In the genomic region with DNA sequence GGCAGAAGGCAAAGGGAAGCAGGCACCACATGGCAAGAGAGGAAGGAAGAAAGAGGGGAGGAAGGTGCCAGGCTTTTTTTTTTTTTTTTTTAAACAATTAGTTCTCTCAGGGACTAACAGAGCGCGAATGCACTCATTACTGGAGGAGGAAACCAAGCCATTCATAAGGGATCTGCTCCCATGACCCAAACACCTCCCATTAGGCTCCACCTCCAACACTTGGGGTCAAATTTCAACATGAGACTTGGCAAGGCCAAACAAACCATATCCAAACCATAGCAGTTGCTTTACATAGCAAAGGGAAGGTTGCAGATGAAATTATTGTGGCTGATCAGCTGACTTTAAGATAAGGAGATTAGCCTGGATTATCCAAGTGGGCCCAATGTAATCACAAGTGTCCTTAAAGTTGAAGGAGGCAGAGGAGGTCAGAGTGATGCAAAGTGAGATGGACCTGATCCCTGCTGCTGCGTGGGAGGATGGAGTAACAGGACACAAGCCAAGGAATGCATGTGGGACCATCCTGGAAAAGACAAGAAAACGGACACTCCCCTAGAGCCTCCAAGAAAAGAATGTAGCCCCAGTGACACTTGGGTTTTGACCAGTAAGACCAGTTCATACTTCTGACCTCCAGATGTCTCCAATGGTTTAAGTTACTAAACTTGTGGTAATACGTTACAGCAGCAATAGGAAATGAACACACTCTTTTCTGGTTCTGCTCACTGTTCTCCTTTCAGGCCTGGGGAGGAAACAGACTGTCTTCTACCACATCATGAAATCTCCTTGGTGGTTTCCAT, we compare ENCODE assay signal across 14 cellular contexts.
A peak's percentile ranks its signal among the peaks of the same experiment; 100 is the strongest.
DNase-seq lines count a peak whose midpoint lies in the region; ATAC-seq and TF ChIP-seq lines count a peak whose summit lies in the region.
"Had no signal": no experiment of that assay in that cellular context is flagged by ENCODE, and none has a peak within 500 bp of the region (broad histone marks: within the 10 kb centered on the region; RNA-seq: fewer than 3 reads in every experiment).

No MANE protein-coding gene starts in this region.

- H3K36me3 Mint-ChIP-seq in dendritic cell treated with granulocyte-macrophage colony-stimulating factor and Interleukin-4, amounts not matched to agents 40 ng/mL and 50 ng/mL, for 4 days (ENCODE audit: low read depth): peaks cover 58% of the 10 kb centered on the region
- H3K36me3 Mint-ChIP-seq in CD4-positive, alpha-beta T cell (ENCODE audit: low read depth): peaks cover 77% of the 10 kb centered on the region

- no peaks in the 10 kb centered on the region for H3K9me3 ChIP-seq in neutrophil
- no peaks in the 10 kb centered on the region for H3K9me3 ChIP-seq in CD4-positive, alpha-beta T cell (ENCODE audit: control insufficient read depth, low read length)

- intact Hi-C loops in dendritic cell treated with granulocyte-macrophage colony-stimulating factor and Interleukin-4, amounts not matched to agents 40 ng/mL and 50 ng/mL, for 4 days (cut with micrococcal nuclease): loop anchor here (5.0 kb wide), 2 partner anchors 168 to 258 kb away; partner anchors contain the start of gene GNAQ
- intact Hi-C loops in CD4-positive, alpha-beta T cell (cut with DNase I, micrococcal nuclease): no loop called here

- CTCF ChIA-PET in CD4-positive, alpha-beta T cell (lab: Charles Lee): no interaction called here

- no peaks in the 10 kb centered on the region for H3K27me3 ChIP-seq in neutrophil
- no peaks in the 10 kb centered on the region for H3K27me3 ChIP-seq in CD4-positive, alpha-beta T cell (ENCODE audit: control insufficient read depth, insufficient read depth, low read length)

- TF ChIP-seq CTCF in GM13977 (IDR thresholded peaks at IDR 0.05; ENCODE audit: extremely low read depth, insufficient read depth, missing control alignments) (no peak), NB4 (IDR thresholded peaks at IDR 0.05; ENCODE audit: low read depth, low read length) (no peak), neutrophil (IDR thresholded peaks at IDR 0.05) (peak; percentile 40)
- no peak for TF ChIP-seq CTCF in CD4-positive, alpha-beta T cell (IDR thresholded peaks at IDR 0.05)

- H3K4me3 Mint-ChIP-seq in dendritic cell treated with granulocyte-macrophage colony-stimulating factor and Interleukin-4, amounts not matched to agents 40 ng/mL and 50 ng/mL, for 4 days: no peak overlapping the region
- H3K4me3 Mint-ChIP-seq in CD4-positive, alpha-beta T cell: no peak overlapping the region
- H3K4me3 Mint-ChIP-seq: GM23338 had no signal

- no peak overlapping the region for H3K4me3 ChIP-seq in NB4 (ENCODE audit: low read depth, low read length)
- H3K4me3 ChIP-seq in neutrophil (ENCODE audit: low read depth in 1 of 2, low read length in 1 of 2): peak overlapping the region in 1 of 2 experiments; percentile 20
- H3K4me3 ChIP-seq: GM23338 had no signal

- POLR2A ChIA-PET in CD4-positive, alpha-beta T cell (lab: Charles Lee): no interaction called here

- no peaks in the 10 kb centered on the region for H3K27me3 Mint-ChIP-seq in dendritic cell treated with granulocyte-macrophage colony-stimulating factor and Interleukin-4, amounts not matched to agents 40 ng/mL and 50 ng/mL, for 4 days
- no peaks in the 10 kb centered on the region for H3K27me3 Mint-ChIP-seq in CD4-positive, alpha-beta T cell

- peaks cover 24 to 45% of the 10 kb centered on the region in 2 experiments for H3K4me1 ChIP-seq in neutrophil (ENCODE audit: control insufficient read depth in 1 of 2, insufficient read depth in 1 of 2, low read depth in 1 of 2, low read length in 1 of 2)

- H3K27ac ChIP-seq in neutrophil: peak overlapping the region; percentile 80
- H3K27ac ChIP-seq in CD4-positive, alpha-beta T cell (ENCODE audit: low read depth, low read length): no peak overlapping the region
- H3K27ac ChIP-seq: epithelial cell of prostate had no signal

- TF ChIP-seq POLR2A in NB4 (IDR thresholded peaks at IDR 0.05; ENCODE audit: extremely low read depth, insufficient read length): no peak

- ATAC-seq in CD4-positive, alpha-beta T cell (ENCODE audit: poor library complexity): no peak
- no peak for ATAC-seq in HG03095 (IDR thresholded peaks at IDR 0.05; ENCODE audit: unreplicated experiment)
- ATAC-seq: GM23338 had no signal

- peaks cover 12% of the 10 kb centered on the region for H3K9me3 Mint-ChIP-seq in dendritic cell treated with granulocyte-macrophage colony-stimulating factor and Interleukin-4, amounts not matched to agents 40 ng/mL and 50 ng/mL, for 4 days
- H3K9me3 Mint-ChIP-seq in CD4-positive, alpha-beta T cell: peaks cover 7% of the 10 kb centered on the region

- peak; percentile 31 for DNase-seq in GM13977 (ENCODE audit: low spot score)
- DNase-seq in NB4 (ENCODE audit: low read depth): peak; percentile 75
- DNase-seq in CD4-positive, alpha-beta T cell: no peak
- DNase-seq in GM19240 (ENCODE audit: insufficient read length, low spot score): no peak
- no peak for DNase-seq in DMS153 (lab: John Stamatoyannopoulos, UW)
- DNase-seq: activated CD4-positive, alpha-beta T cell treated with anti-CD3 and anti-CD28 coated beads, Interleukin-2, amount 50 U/mL, for 48 hours; DMS 273 treated with DMSO at 0.1 percent for 48 hours; NCI-H2081 treated with DMSO at 0.1 percent for 48 hours; SHP77 had no signal

- in situ Hi-C loops in GM13977 (cut with MboI; ENCODE audit: low pct_unique_long_range_greater_than_20kb, low sequenced_read_pairs, unreplicated experiment): no loop called here

- peaks cover 36% of the 10 kb centered on the region for H3K4me1 Mint-ChIP-seq in dendritic cell treated with granulocyte-macrophage colony-stimulating factor and Interleukin-4, amounts not matched to agents 40 ng/mL and 50 ng/mL, for 4 days (ENCODE audit: low read depth)
- H3K4me1 Mint-ChIP-seq in CD4-positive, alpha-beta T cell (ENCODE audit: low read depth): peaks cover 13% of the 10 kb centered on the region
- H3K4me1 Mint-ChIP-seq: GM23338 had no signal

- H3K27ac Mint-ChIP-seq in dendritic cell treated with granulocyte-macrophage colony-stimulating factor and Interleukin-4, amounts not matched to agents 40 ng/mL and 50 ng/mL, for 4 days: peak overlapping the region; percentile 47
- H3K27ac Mint-ChIP-seq in CD4-positive, alpha-beta T cell: no peak overlapping the region
- H3K27ac Mint-ChIP-seq: GM23338 had no signal

- H3K36me3 ChIP-seq in neutrophil: peaks cover 12% of the 10 kb centered on the region

Comparison
In these comparisons a context has a peak if more than half of its experiments do, and no peak if none do; other contexts are left out.
1. DNase-seq: peak in GM13977 (single experiment) and NB4 (single experiment); none in CD4-positive, alpha-beta T cell (0 of 10), GM19240 (single experiment) and DMS153 (single experiment).